18 cellular contexts compared by ENCODE assay signal in genomic region chr14:52937306-52937705, GRCh38. TPM values are rescaled to one million over a fixed set of nuclear protein-coding genes. Genes with fewer than 3 reads are reported as not detected.
DNase-seq lines count a peak whose midpoint lies in the region; ATAC-seq and TF ChIP-seq lines count a peak whose summit lies in the region.
"Had no signal": no experiment of that assay in that cellular context is flagged by ENCODE, and none has a peak within 500 bp of the region (broad histone marks: within the 10 kb centered on the region; RNA-seq: fewer than 3 reads in every experiment).

No MANE protein-coding gene starts in this region.

- H3K9me3 ChIP-seq in esophagus muscularis mucosa (no peaks in the 10 kb centered on the region), thyroid gland (no peaks in the 10 kb centered on the region), psoas muscle (no peaks in the 10 kb centered on the region)
- H3K9me3 ChIP-seq: Peyer's patch had no signal

- H3K9me3 Mint-ChIP-seq in HFFc6 (no peaks in the 10 kb centered on the region), nephron (no peaks in the 10 kb centered on the region)

- H3K36me3 Mint-ChIP-seq in HFFc6 (ENCODE audit: low read depth) (peaks cover 19% of the 10 kb centered on the region), nephron (ENCODE audit: low read depth) (peaks cover 10% of the 10 kb centered on the region)
- H3K36me3 Mint-ChIP-seq: CD4-positive, CD25-positive, alpha-beta regulatory T cell had no signal

- TF ChIP-seq CTCF in HFFc6 (IDR thresholded peaks at IDR 0.05) (no peak), esophagus muscularis mucosa (IDR thresholded peaks at IDR 0.05) (no peak), nephron (IDR thresholded peaks at IDR 0.05; ENCODE audit: unreplicated experiment in 3 of 3) (no peak), thyroid gland (IDR thresholded peaks at IDR 0.05) (no peak), psoas muscle (IDR thresholded peaks at IDR 0.05) (no peak)

- no peak for ATAC-seq in psoas muscle

- no peaks in the 10 kb centered on the region for H3K36me3 ChIP-seq in esophagus muscularis mucosa
- H3K36me3 ChIP-seq in thyroid gland: no peaks in the 10 kb centered on the region
- H3K36me3 ChIP-seq in psoas muscle (ENCODE audit: insufficient read depth in 1 of 2, low read depth in 1 of 2): no peaks in the 10 kb centered on the region
- H3K36me3 ChIP-seq: Peyer's patch had no signal

- H3K27ac ChIP-seq in esophagus muscularis mucosa (replicated peaks in 1 of 4) (peak overlapping the region; percentile 45 to 63 (median 58)), thyroid gland (peak overlapping the region; percentile 68 to 75 (median 70)), psoas muscle (no peak overlapping the region)
- H3K27ac ChIP-seq: Peyer's patch had no signal

- H3K4me3 ChIP-seq in esophagus muscularis mucosa (peak overlapping the region in 1 of 4 donors; percentile 7), thyroid gland (replicated peaks in 1 of 3) (no peak overlapping the region), psoas muscle (no peak overlapping the region)
- H3K4me3 ChIP-seq: Peyer's patch had no signal

- DNase-seq in HFFc6 (no peak), esophagus muscularis mucosa (ENCODE audit: extremely low spot score) (no peak), thyroid gland (no peak), SHP77 treated with DMSO at 0.1 percent for 48 hours (lab: John Stamatoyannopoulos, UW) (no peak), NK-92 (lab: John Stamatoyannopoulos, UW; ENCODE audit: unreplicated experiment) (no peak), psoas muscle (no peak), kidney glomerular epithelial cell (lab: John Stamatoyannopoulos, UW) (no peak)
- DNase-seq: CD4-positive, CD25-positive, alpha-beta regulatory T cell; DMS79 treated with DMSO at 0.1 percent for 48 hours; GDM1; H7; Karpas-422; NCI-H1417 treated with DMSO at 0.1 percent for 48 hours; NCI-H2029; NCI-H510A; Peyer's patch; SHP77 had no signal

- peaks cover 85% of the 10 kb centered on the region for H3K4me1 Mint-ChIP-seq in HFFc6 (ENCODE audit: low read depth)
- H3K4me1 Mint-ChIP-seq in nephron: peaks cover 36% of the 10 kb centered on the region

- H3K4me1 ChIP-seq in esophagus muscularis mucosa: peaks cover 74 to 99% (median 99%) of the 10 kb centered on the region in 4 donors
- H3K4me1 ChIP-seq in thyroid gland: peaks cover 38 to 46% of the 10 kb centered on the region in 2 donors
- peaks cover 65% of the 10 kb centered on the region for H3K4me1 ChIP-seq in psoas muscle

- intact Hi-C loops in esophagus muscularis mucosa (cut with DNase I): no loop called here
- intact Hi-C loops in thyroid gland (cut with DNase I): no loop called here
- intact Hi-C loops in psoas muscle (cut with DNase I): no loop called here

- TF ChIP-seq POLR2A in esophagus muscularis mucosa (IDR thresholded peaks at IDR 0.05; ENCODE audit: low read depth) (no peak), thyroid gland (IDR thresholded peaks at IDR 0.05) (no peak)

- H3K27me3 Mint-ChIP-seq in HFFc6 (ENCODE audit: insufficient read depth) (no peaks in the 10 kb centered on the region), nephron (ENCODE audit: low read depth) (no peaks in the 10 kb centered on the region)

- no peaks in the 10 kb centered on the region for H3K27me3 ChIP-seq in esophagus muscularis mucosa
- no peaks in the 10 kb centered on the region for H3K27me3 ChIP-seq in thyroid gland
- no peaks in the 10 kb centered on the region for H3K27me3 ChIP-seq in psoas muscle (ENCODE audit: insufficient read depth in 3 of 3, low read length in 2 of 3)
- H3K27me3 ChIP-seq: Peyer's patch had no signal

- TF ChIP-seq EP300 in esophagus muscularis mucosa (IDR thresholded peaks at IDR 0.05): no peak

- peak overlapping the region; percentile 2; the same call in 1 of the 2 replicates for H3K4me3 Mint-ChIP-seq in HFFc6
- H3K4me3 Mint-ChIP-seq in nephron: no peak overlapping the region
- H3K4me3 Mint-ChIP-seq: CD4-positive, CD25-positive, alpha-beta regulatory T cell had no signal

- no peak overlapping the region; the same call in 1 of the 2 replicates for H3K27ac Mint-ChIP-seq in HFFc6
- peak overlapping the region in 2 of 3 experiments; percentile 2 to 4 for H3K27ac Mint-ChIP-seq in nephron
- H3K27ac Mint-ChIP-seq: CD4-positive, CD25-positive, alpha-beta regulatory T cell had no signal

- WGBS in esophagus muscularis mucosa: 46% methylated on average over 4 of the region's 4 CpGs
- 47% methylated on average over 4 of the region's 4 CpGs for WGBS in thyroid gland, 2 donors
- 58 to 68% (median 60%) methylated on average over 4 of the region's 4 CpGs for WGBS in psoas muscle, 3 donors

RNA-seq across cellular contexts. Expression of gene FERMT2, which starts 13.5 kb away (rescaled TPM):
- 100 to 1,000 TPM; 109 to 152 (median 127) TPM for total RNA-seq in HFFc6 (2021; fragmentation: NEBNext Ultra II Directional; extraction: Animal tissue kit (Norgen Biotek cat#: 25700))
- total RNA-seq in esophagus muscularis mucosa (100 to 1,000 TPM; 293 to 397 (median 370) TPM), thyroid gland (10 to 100 TPM; 57.1 to 98.5 (median 74.2) TPM), psoas muscle (100 to 1,000 TPM in 1 of 4 donors, 10 to 100 TPM in 3; 57.5 to 104 (median 78.9) TPM)
- polyA plus RNA-seq in psoas muscle: 100 to 1,000 TPM in 1 of 3 donors, 10 to 100 TPM in 2; 36.6 to 219 (median 40.8) TPM
- polyA plus RNA-seq: CD4-positive, CD25-positive, alpha-beta regulatory T cell had no signal
